1 cellular context compared by ENCODE assay signal in the genomic region with DNA sequence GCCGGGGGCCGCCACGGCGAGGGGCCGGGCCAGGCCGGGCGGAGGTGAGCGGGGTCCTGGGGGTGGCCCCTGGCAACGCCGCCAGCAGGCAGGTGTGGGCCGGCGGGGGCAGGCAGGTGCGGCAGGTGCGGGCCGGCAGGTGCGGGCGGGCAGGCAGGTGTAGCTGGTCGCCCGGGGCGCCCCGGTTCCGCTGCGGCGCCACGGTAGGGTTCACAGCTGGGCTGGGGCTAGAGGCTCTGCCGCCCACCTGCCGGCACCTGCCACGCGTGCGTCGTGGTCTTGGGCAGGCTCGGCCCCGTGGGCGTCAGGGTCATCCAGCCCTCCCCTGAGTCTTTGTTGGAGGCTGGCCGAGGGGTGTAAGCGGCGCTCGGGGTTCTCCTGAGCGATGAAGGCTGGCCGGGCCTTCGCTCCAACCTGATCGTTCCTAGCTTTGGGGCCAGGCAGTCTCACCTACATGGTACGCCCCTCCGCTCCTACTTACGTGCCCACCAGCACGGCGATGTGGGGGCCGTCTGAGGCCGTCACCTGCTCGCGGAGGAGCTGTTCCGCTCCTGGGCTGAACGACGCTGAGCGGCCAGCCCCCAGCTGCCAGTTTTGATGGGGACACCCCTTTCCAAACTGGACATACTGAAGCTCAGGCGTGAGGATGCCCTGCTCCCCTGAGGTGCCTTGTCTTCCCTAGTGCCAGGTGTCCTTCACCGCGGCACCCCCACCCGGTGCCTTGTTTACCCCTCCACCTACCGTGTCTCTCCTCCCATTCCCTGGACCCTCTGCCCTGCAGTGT.
TF ChIP-seq lines count a peak whose summit lies in the region.

No MANE protein-coding gene starts in this region.

TF ChIP-seq in K562, 482 proteins besides CTCF, POLR2A, EP300 and RAD21 (continued from another document):
- peak; percentile 65 for TF ChIP-seq RBFOX2 (IDR thresholded peaks at IDR 0.05; ENCODE audit: low read depth, low read length)
- TF ChIP-seq NCOA1 (IDR thresholded peaks at IDR 0.05; ENCODE audit: low read depth) = no peak
- peak; percentile 26; the same call in 1 of the 2 replicates for TF ChIP-seq PHF8 (IDR thresholded peaks at IDR 0.05; ENCODE audit: borderline replicate concordance, low read length)
- no peak for TF ChIP-seq ZNF316 (IDR thresholded peaks at IDR 0.05)
- no peak for TF ChIP-seq ZKSCAN1 (IDR thresholded peaks at IDR 0.05; ENCODE audit: low read depth, low read length)
- TF ChIP-seq HMGN3 (IDR thresholded peaks at IDR 0.05; ENCODE audit: borderline replicate concordance, extremely low read depth, insufficient read length, low read depth, low read length) = peak; percentile 18
- no peak for TF ChIP-seq ZNF354B (CRISPR knock-in tag; IDR thresholded peaks at IDR 0.05)
- TF ChIP-seq, protein P1, sequence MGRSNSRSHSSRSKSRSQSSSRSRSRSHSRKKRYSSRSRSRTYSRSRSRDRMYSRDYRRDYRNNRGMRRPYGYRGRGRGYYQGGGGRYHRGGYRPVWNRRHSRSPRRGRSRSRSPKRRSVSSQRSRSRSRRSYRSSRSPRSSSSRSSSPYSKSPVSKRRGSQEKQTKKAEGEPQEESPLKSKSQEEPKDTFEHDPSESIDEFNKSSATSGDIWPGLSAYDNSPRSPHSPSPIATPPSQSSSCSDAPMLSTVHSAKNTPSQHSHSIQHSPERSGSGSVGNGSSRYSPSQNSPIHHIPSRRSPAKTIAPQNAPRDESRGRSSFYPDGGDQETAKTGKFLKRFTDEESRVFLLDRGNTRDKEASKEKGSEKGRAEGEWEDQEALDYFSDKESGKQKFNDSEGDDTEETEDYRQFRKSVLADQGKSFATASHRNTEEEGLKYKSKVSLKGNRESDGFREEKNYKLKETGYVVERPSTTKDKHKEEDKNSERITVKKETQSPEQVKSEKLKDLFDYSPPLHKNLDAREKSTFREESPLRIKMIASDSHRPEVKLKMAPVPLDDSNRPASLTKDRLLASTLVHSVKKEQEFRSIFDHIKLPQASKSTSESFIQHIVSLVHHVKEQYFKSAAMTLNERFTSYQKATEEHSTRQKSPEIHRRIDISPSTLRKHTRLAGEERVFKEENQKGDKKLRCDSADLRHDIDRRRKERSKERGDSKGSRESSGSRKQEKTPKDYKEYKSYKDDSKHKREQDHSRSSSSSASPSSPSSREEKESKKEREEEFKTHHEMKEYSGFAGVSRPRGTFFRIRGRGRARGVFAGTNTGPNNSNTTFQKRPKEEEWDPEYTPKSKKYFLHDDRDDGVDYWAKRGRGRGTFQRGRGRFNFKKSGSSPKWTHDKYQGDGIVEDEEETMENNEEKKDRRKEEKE (IDR thresholded peaks at IDR 0.05; ENCODE audit: borderline replicate concordance in 1 of 2, control insufficient read depth in 1 of 2, low read depth in 2 of 2, low read length in 1 of 2) = no peak
